ENCODE assay signal across 14 cellular contexts in genomic region chr5:175254155-175254554, GRCh38.
DNase-seq lines count a peak whose midpoint lies in the region; ATAC-seq and TF ChIP-seq lines count a peak whose summit lies in the region.
"Had no signal": no experiment of that assay in that cellular context is flagged by ENCODE, and none has a peak within 500 bp of the region (broad histone marks: within the 10 kb centered on the region; RNA-seq: fewer than 3 reads in every experiment).

No MANE protein-coding gene starts in this region.

- no peak overlapping the region for H3K9ac ChIP-seq in smooth muscle cell (ENCODE audit: low read depth)

- H2AFZ ChIP-seq in smooth muscle cell (ENCODE audit: low read depth), result no peak overlapping the region

- no peaks in the 10 kb centered on the region for H4K20me1 ChIP-seq in smooth muscle cell (ENCODE audit: low read depth)

- DNase-seq in EL, result peak; percentile 31
- peak; percentile 57 for DNase-seq in astrocyte of the spinal cord (ENCODE audit: low read depth, low spot score)
- no peak for DNase-seq in left cardiac atrium
- DNase-seq in smooth muscle cell (lab: John Stamatoyannopoulos, UW; ENCODE audit: unreplicated experiment), result no peak
- DNase-seq in DMS79 (lab: John Stamatoyannopoulos, UW), result no peak
- no peak for DNase-seq in DMS53 (lab: John Stamatoyannopoulos, UW)
- DNase-seq in NAMALWA (ENCODE audit: low spot score), result no peak
- DNase-seq: activated CD4-positive, alpha-beta T cell treated with anti-CD3 and anti-CD28 coated beads for 1 hour; CD4-positive, alpha-beta T cell; kidney; NCI-H2171 treated with DMSO at 0.1 percent for 48 hours; stimulated activated CD4-positive, alpha-beta T cell treated with anti-CD3 and anti-CD28 coated beads, Interleukin-15, amount 100 ng/mL, for 24 hours had no signal

- in situ Hi-C loops in astrocyte of the spinal cord (cut with HindIII; ENCODE audit: low sequenced_read_pairs), result no loop called here

- peak overlapping the region; percentile 62 for H3K27ac ChIP-seq in smooth muscle cell (ENCODE audit: low read depth)
- H3K27ac ChIP-seq: cardiac muscle cell had no signal

- no peak overlapping the region for H3K4me3 ChIP-seq in astrocyte of the spinal cord (ENCODE audit: low read depth, low read length)
- H3K4me3 ChIP-seq in smooth muscle cell, result no peak overlapping the region
- H3K4me3 ChIP-seq: cardiac muscle cell had no signal

- H3K4me1 ChIP-seq in smooth muscle cell (ENCODE audit: low read depth), result peaks cover 8% of the 10 kb centered on the region

- no peaks in the 10 kb centered on the region for H3K27me3 ChIP-seq in smooth muscle cell (ENCODE audit: low read depth)
- H3K27me3 ChIP-seq: cardiac muscle cell had no signal

- peaks cover 14% of the 10 kb centered on the region for H3F3A ChIP-seq in smooth muscle cell (ENCODE audit: low read depth)

- WGBS in smooth muscle cell (ENCODE audit: low lambda C conversion rate), result 9% methylated on average over 1 of the region's 1 CpG

- TF ChIP-seq CTCF in astrocyte of the spinal cord (IDR thresholded peaks at IDR 0.05; ENCODE audit: low read depth, low read length), result no peak
- no peak for TF ChIP-seq CTCF in smooth muscle cell (IDR thresholded peaks at IDR 0.05; ENCODE audit: borderline replicate concordance, insufficient read depth, poor library complexity, severe bottlenecking)

- H3K79me2 ChIP-seq in smooth muscle cell (ENCODE audit: low read depth), result no peaks in the 10 kb centered on the region

- intact Hi-C loops in left cardiac atrium (cut with DNase I), result no loop called here

- ATAC-seq in left cardiac atrium (peak; percentile 86 to 88), HG02852 (IDR thresholded peaks at IDR 0.05; ENCODE audit: unreplicated experiment) (no peak)

- peak overlapping the region; percentile 54 for H3K4me2 ChIP-seq in smooth muscle cell

- no peaks in the 10 kb centered on the region for H3K36me3 ChIP-seq in smooth muscle cell (ENCODE audit: low read depth)
- H3K36me3 ChIP-seq: cardiac muscle cell had no signal

- H3K9me3 ChIP-seq in smooth muscle cell (replicated peaks; ENCODE audit: low read depth), result no peaks in the 10 kb centered on the region

Comparison
In these comparisons a context has a peak if more than half of its experiments do, and no peak if none do; other contexts are left out.
1. DNase-seq: peak in EL (single experiment) and astrocyte of the spinal cord (single experiment); none in left cardiac atrium (single experiment), smooth muscle cell (single experiment), DMS79 (single experiment), DMS53 (single experiment) and NAMALWA (single experiment).